In the genomic region with DNA sequence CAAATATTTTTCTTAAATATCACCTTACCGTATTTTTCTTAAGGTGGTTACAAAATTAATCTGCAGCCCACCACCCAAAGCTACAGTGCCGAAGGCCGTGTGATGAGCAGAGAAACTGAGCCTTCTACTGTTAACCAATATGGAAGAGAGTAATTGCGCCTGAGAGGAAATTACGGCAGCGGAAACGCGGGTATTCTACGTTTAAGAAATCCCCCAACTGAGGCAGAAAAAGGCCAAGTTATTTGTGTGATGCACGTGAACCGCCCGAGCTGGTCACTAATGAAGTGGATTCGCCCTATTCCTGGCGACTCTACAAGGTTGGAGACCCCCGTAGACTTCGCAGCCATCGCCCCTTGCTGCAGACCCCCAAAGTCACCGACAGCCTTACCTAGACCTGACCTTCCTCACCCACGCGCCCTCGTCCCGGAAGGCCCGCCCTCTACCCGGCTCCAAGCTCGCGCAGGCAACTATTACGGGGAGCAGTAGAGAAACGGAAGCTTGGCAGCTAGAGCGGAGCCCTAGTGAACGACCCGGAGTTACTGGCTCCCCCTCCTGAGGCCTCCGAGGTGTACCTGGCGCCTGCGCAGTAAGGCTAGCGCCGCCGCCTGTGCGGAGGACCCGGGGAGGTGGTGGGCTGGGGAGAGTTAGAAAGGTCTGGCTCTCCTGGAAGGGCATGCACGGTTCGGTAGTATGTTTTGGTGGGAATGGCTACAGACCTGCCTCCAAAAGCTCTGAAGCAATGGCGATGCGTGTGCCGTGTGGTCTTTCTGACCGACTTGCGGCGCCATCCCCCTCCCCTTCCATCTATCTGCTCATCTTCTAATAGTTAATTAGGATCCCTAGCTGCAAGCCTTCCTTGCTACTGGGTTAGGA, we compare ENCODE assay signal across 8 cellular contexts. TPM values are rescaled to one million over a fixed set of nuclear protein-coding genes. Genes with fewer than 3 reads are reported as not detected.
DNase-seq lines count a peak whose midpoint lies in the region; ATAC-seq and TF ChIP-seq lines count a peak whose summit lies in the region.

TSS of gene MRPS33 (minus strand) at position 430 of the 873 bp plus-strand sequence. CDS start 4,319 bp downstream, outside the sequence.

- H3K27me3 ChIP-seq in CD4-positive, alpha-beta memory T cell (ENCODE audit: insufficient read depth, low read length) = no peaks in the 10 kb centered on the region
- H3K27me3 ChIP-seq in liver (ENCODE audit: control insufficient read depth in 4 of 4, insufficient read depth in 4 of 4, low read length in 3 of 4) = peaks cover 0 to 6% (median 0%) of the 10 kb centered on the region in 4 donors

- peaks cover 0 to 8% (median 2%) of the 10 kb centered on the region in 8 donors for H3K9me3 Mint-ChIP-seq in CD4-positive, alpha-beta memory T cell

- POLR2A ChIA-PET in CD4-positive, alpha-beta memory T cell (lab: Charles Lee; ENCODE audit: partially characterized antibody) = interaction anchor here (0.6 to 4.0 kb wide), 20 partner anchors 8 to 839 kb away, joined by 3 to 42 read pairs (median 6); partner anchors contain the start of genes AGK, BRAF, KDM7A and NDUFB2

- intact Hi-C loops in CD4-positive, alpha-beta memory T cell (cut with micrococcal nuclease) = loop anchor here (1.0 to 10.0 kb wide), 10 partner anchors 38 to 1240 kb away; partner anchors contain the start of genes ADCK2, AGK, BRAF and HIPK2

- peak within 1 kb of the TSS; percentile 99 to 100 (median 100) for H3K27ac Mint-ChIP-seq in CD4-positive, alpha-beta memory T cell

- peaks cover 19 to 42% (median 34%) of the 10 kb centered on the region in 4 donors for H3K4me1 Mint-ChIP-seq in CD4-positive, alpha-beta memory T cell

- peaks cover 6 to 15% of the 10 kb centered on the region in 2 donors for H3K36me3 Mint-ChIP-seq in CD4-positive, alpha-beta memory T cell

- CTCF ChIA-PET in CD4-positive, alpha-beta memory T cell (lab: Charles Lee; ENCODE audit: partially characterized antibody) = interaction anchor here (0.5 to 8.0 kb wide), 15 partner anchors 9 to 723 kb away, joined by 3 to 196 read pairs (median 4); partner anchors contain the start of genes MKRN1, NDUFB2 and SSBP1

- peak; percentile 95 to 97 (median 96) for DNase-seq in CD4-positive, alpha-beta memory T cell
- peak; percentile 99 for DNase-seq in NCI-H82 (lab: John Stamatoyannopoulos, UW)
- peak; percentile 94 to 96 for DNase-seq in activated CD4-positive, alpha-beta T cell treated with anti-CD3 and anti-CD28 coated beads, Interleukin-2, amount 50 U/mL, for 48 hours
- peak; percentile 94 to 96 for DNase-seq in dermis microvascular lymphatic vessel endothelial cell (ENCODE audit: low read depth in 2 of 2)
- DNase-seq in stimulated activated CD4-positive, alpha-beta T cell treated with anti-CD3 and anti-CD28 coated beads, Interleukin-4, amount 100 ng/mL, for 24 hours = peak; percentile 97

- under 1% methylated on average over 47 of the region's 47 CpGs for WGBS in liver

- ATAC-seq in GM19438 (IDR thresholded peaks at IDR 0.05; ENCODE audit: low read depth, unreplicated experiment) = peak; percentile 99
- ATAC-seq in HG03575 (IDR thresholded peaks at IDR 0.05; ENCODE audit: extremely low read depth, insufficient number of reproducible peaks, low FRiP score, unreplicated experiment) = peak; percentile 94

- TF ChIP-seq RAD21 in liver (IDR thresholded peaks at IDR 0.05) = peak; percentile 59 to 69

- peaks cover 24% of the 10 kb centered on the region for H3K4me1 ChIP-seq in CD4-positive, alpha-beta memory T cell (ENCODE audit: insufficient read depth, low read length)
- peaks cover 2 to 23% (median 17%) of the 10 kb centered on the region in 4 donors for H3K4me1 ChIP-seq in liver (ENCODE audit: control insufficient read depth in 4 of 4, insufficient read depth in 4 of 4, low read length in 3 of 4)

- H3K27ac ChIP-seq in CD4-positive, alpha-beta memory T cell (ENCODE audit: low read depth, low read length) = peak within 1 kb of the TSS; percentile 96
- peak within 1 kb of the TSS; percentile 85 to 97 for H3K27ac ChIP-seq in liver (ENCODE audit: low read depth in 1 of 2, low read length in 2 of 2)

- H3K36me3 ChIP-seq in CD4-positive, alpha-beta memory T cell (ENCODE audit: insufficient read depth, low read length) = no peaks in the 10 kb centered on the region
- peaks cover 0 to 2% (median 0%) of the 10 kb centered on the region in 4 donors for H3K36me3 ChIP-seq in liver (ENCODE audit: control insufficient read depth in 4 of 4, insufficient read depth in 3 of 4, low read depth in 1 of 4, low read length in 3 of 4)

- TF ChIP-seq CTCF in liver (IDR thresholded peaks at IDR 0.05; ENCODE audit: low read depth, low read length, missing input control) = no peak

- peak within 1 kb of the TSS; percentile 61 to 85 for H3K4me3 ChIP-seq in CD4-positive, alpha-beta memory T cell (ENCODE audit: low read length in 2 of 2)
- peak within 1 kb of the TSS; percentile 38 to 98 (median 81) for H3K4me3 ChIP-seq in liver (ENCODE audit: low read depth in 1 of 3, low read length in 3 of 3)

- H3K27me3 Mint-ChIP-seq in CD4-positive, alpha-beta memory T cell = peaks cover 5 to 7% of the 10 kb centered on the region in 2 donors

- no peaks in the 10 kb centered on the region for H3K9me3 ChIP-seq in CD4-positive, alpha-beta memory T cell (ENCODE audit: control insufficient read depth in 1 of 2, low read length in 2 of 2)
- no peaks in the 10 kb centered on the region for H3K9me3 ChIP-seq in liver (ENCODE audit: control insufficient read depth in 4 of 4, low read length in 3 of 4)

- H3K4me3 Mint-ChIP-seq in CD4-positive, alpha-beta memory T cell = peak within 1 kb of the TSS; percentile 95 to 100 (median 98)

- H3K9ac ChIP-seq in liver (ENCODE audit: low read depth in 1 of 2, low read length in 2 of 2) = peak within 1 kb of the TSS; percentile 71 to 83

TF ChIP-seq in liver, 16 proteins besides CTCF, POLR2A, EP300 and RAD21 (continues in another document):
- TF ChIP-seq GABPA (IDR thresholded peaks at IDR 0.05 in 1 of 2, conservative IDR thresholded peaks at IDR 0.05 in 1 of 2) (peak; percentile 63 to 95), RXRA (IDR thresholded peaks at IDR 0.05) (peak; percentile 68 to 82), ZBTB33 (IDR thresholded peaks at IDR 0.05) (peak; percentile 46), EGR1 (IDR thresholded peaks at IDR 0.05; ENCODE audit: low read depth in 2 of 2) (peak; percentile 57 to 73), SP1 (IDR thresholded peaks at IDR 0.05) (peak; percentile 81), JUND (IDR thresholded peaks at IDR 0.05) (no peak), YY1 (IDR thresholded peaks at IDR 0.05) (peak; percentile 94), HNF4A (conservative IDR thresholded peaks at IDR 0.05) (peak; percentile 38 to 62), FOXA1 (IDR thresholded peaks at IDR 0.05) (no peak), HNF4G (IDR thresholded peaks at IDR 0.05) (no peak), NR2F2 (IDR thresholded peaks at IDR 0.05) (peak; percentile 95), FOXA2 (IDR thresholded peaks at IDR 0.05) (no peak)
- TF ChIP-seq, protein P1, sequence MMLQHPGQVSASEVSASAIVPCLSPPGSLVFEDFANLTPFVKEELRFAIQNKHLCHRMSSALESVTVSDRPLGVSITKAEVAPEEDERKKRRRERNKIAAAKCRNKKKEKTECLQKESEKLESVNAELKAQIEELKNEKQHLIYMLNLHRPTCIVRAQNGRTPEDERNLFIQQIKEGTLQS (IDR thresholded peaks at IDR 0.05) = peak; percentile 46
- TF ChIP-seq, protein P2, sequence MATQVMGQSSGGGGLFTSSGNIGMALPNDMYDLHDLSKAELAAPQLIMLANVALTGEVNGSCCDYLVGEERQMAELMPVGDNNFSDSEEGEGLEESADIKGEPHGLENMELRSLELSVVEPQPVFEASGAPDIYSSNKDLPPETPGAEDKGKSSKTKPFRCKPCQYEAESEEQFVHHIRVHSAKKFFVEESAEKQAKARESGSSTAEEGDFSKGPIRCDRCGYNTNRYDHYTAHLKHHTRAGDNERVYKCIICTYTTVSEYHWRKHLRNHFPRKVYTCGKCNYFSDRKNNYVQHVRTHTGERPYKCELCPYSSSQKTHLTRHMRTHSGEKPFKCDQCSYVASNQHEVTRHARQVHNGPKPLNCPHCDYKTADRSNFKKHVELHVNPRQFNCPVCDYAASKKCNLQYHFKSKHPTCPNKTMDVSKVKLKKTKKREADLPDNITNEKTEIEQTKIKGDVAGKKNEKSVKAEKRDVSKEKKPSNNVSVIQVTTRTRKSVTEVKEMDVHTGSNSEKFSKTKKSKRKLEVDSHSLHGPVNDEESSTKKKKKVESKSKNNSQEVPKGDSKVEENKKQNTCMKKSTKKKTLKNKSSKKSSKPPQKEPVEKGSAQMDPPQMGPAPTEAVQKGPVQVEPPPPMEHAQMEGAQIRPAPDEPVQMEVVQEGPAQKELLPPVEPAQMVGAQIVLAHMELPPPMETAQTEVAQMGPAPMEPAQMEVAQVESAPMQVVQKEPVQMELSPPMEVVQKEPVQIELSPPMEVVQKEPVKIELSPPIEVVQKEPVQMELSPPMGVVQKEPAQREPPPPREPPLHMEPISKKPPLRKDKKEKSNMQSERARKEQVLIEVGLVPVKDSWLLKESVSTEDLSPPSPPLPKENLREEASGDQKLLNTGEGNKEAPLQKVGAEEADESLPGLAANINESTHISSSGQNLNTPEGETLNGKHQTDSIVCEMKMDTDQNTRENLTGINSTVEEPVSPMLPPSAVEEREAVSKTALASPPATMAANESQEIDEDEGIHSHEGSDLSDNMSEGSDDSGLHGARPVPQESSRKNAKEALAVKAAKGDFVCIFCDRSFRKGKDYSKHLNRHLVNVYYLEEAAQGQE (IDR thresholded peaks at IDR 0.05) = peak; percentile 87

RNA-seq across cellular contexts. Expression of gene MRPS33, which starts in this region (rescaled TPM):
- total RNA-seq in CD4-positive, alpha-beta memory T cell = 10 to 100 TPM; 46.7 to 48.0 TPM
- 10 to 100 TPM; 80.0 to 88.0 TPM for polyA plus RNA-seq in CD4-positive, alpha-beta memory T cell
- total RNA-seq in dermis microvascular lymphatic vessel endothelial cell (12.4 and 20.4 TPM in 2 replicates), liver (10 to 100 TPM; 15.0 to 17.0 TPM)
- 10 to 100 TPM; 56.3 to 82.3 TPM for polyA plus RNA-seq in liver

Comparison
In these comparisons a context has a peak if more than half of its experiments do, and no peak if none do; other contexts are left out.
1. Peak in every context shown above with its lines: DNase-seq, ATAC-seq, H3K4me3 ChIP-seq and H3K27ac ChIP-seq.